In the genomic region with DNA sequence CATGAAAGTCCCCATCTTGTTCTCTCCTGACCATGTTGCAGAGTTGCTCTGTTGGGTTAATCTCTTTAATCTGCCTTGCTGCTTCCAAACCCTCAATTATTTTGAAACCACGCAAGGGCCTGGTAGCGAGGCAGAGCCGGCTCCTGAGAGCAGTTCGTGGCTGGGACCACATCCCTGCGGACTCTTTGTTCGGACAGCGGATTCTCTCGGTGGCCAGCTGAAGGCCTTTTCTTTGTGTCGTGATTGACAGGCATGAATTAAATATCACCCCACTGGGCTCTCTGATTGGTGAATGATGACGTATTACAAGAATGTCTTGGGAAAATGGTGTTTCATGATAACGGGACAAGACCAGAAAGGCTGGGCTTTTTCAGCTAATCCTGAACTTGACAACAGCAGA, we compare ENCODE assay signal across 25 cellular contexts.
DNase-seq lines count a peak whose midpoint lies in the region; ATAC-seq, FAIRE-seq and TF ChIP-seq lines count a peak whose summit lies in the region.
"Had no signal": no experiment of that assay in that cellular context is flagged by ENCODE, and none has a peak within 500 bp of the region (broad histone marks: within the 10 kb centered on the region; RNA-seq: fewer than 3 reads in every experiment).

No MANE protein-coding gene starts in this region.

- POLR2A ChIA-PET in K562 (lab: Yijun Ruan, JAX): no interaction called here

- peak; percentile 14 for DNase-seq in NCI-H82 (lab: John Stamatoyannopoulos, UW)
- no peak for DNase-seq in NCI-H82 treated with DMSO at 0.1 percent for 48 hours (lab: John Stamatoyannopoulos, UW; ENCODE audit: unreplicated experiment)
- DNase-seq in K562 (ENCODE audit: extremely low read depth in 1 of 4, low spot score in 3 of 4): peak in 2 of 4 experiments; percentile 11 to 42
- peak; percentile 92 for DNase-seq in retina
- no peak for DNase-seq in NCI-H1694 treated with DMSO at 0.1 percent for 48 hours (lab: John Stamatoyannopoulos, UW)
- no peak for DNase-seq in stimulated activated CD8-positive, alpha-beta memory T cell treated with anti-CD3 and anti-CD28 coated beads, Interleukin-4, amount 100 ng/mL, for 48 hours
- no peak for DNase-seq in AG08395 (ENCODE audit: low spot score)
- DNase-seq: activated CD4-positive, alpha-beta memory T cell treated with anti-CD3 and anti-CD28 coated beads for 36 hours; activated T-cell treated with anti-CD3 and anti-CD28 coated beads, Interleukin-2, amount 50 U/mL, for 48 hours; DMS153; esophagus squamous epithelium; heart right ventricle; mucosa of descending colon; NCI-H1048; NCI-H2171 treated with DMSO at 0.1 percent for 48 hours; RPMI8226; stimulated activated CD4-positive, alpha-beta T cell treated with anti-CD3 and anti-CD28 coated beads, Interleukin-15, amount 100 ng/mL, for 24 hours; stimulated activated naive CD4-positive, alpha-beta T cell; upper lobe of right lung had no signal

- peak overlapping the region; percentile 71; the same call in 1 of the 2 replicates for H2AFZ ChIP-seq in K562 (ENCODE audit: low read depth, low read length)
- H2AFZ ChIP-seq: parathyroid adenoma had no signal

- no peaks in the 10 kb centered on the region for H3K36me3 ChIP-seq in K562 (ENCODE audit: control insufficient read depth, insufficient read depth, low read length)
- H3K36me3 ChIP-seq: esophagus squamous epithelium, heart right ventricle, upper lobe of right lung had no signal

- H3K9me3 ChIP-seq in K562 (replicated peaks; ENCODE audit: control insufficient read depth, insufficient read depth, low read depth, low read length): no peaks in the 10 kb centered on the region
- H3K9me3 ChIP-seq: esophagus squamous epithelium, heart right ventricle, mucosa of descending colon, upper lobe of right lung had no signal

- H3K27ac ChIP-seq in K562 (ENCODE audit: extremely low read depth, low read depth, low read length) (no peak overlapping the region), layer of hippocampus (ENCODE audit: low read depth, low read length) (peak overlapping the region; percentile 91)
- H3K27ac ChIP-seq: 22Rv1, esophagus squamous epithelium, KMS-11, parathyroid adenoma, upper lobe of right lung had no signal

- 0 out of 2 replicates have a peak overlapping the region, but pooled peaks have one; percentile 32 for H3K4me2 ChIP-seq in K562 (ENCODE audit: insufficient read depth, low read length)
- H3K4me2 ChIP-seq: KMS-11 had no signal

- no peak overlapping the region for H3K4me3 ChIP-seq in K562
- H3K4me3 ChIP-seq: esophagus squamous epithelium, heart right ventricle, mucosa of descending colon, upper lobe of right lung had no signal

- FAIRE-seq in K562 (lab: Jason Lieb, UNC): no peak
- FAIRE-seq: H54 had no signal

- CTCF ChIA-PET in K562 (lab: Yijun Ruan, JAX; ENCODE audit: low intra/inter-chr PET ratio): no interaction called here

- no peaks in the 10 kb centered on the region for H3K9me1 ChIP-seq in K562 (ENCODE audit: control insufficient read depth, insufficient read depth, low read length)

- TF ChIP-seq EP300 in K562 (IDR thresholded peaks at IDR 0.05; ENCODE audit: low read length): no peak

- H3K27me3 ChIP-seq in K562 (ENCODE audit: control insufficient read depth in 2 of 2, insufficient read depth in 2 of 2, low read length in 2 of 2): no peaks in the 10 kb centered on the region
- no peaks in the 10 kb centered on the region for H3K27me3 ChIP-seq in layer of hippocampus (ENCODE audit: control insufficient read depth, insufficient read depth, low read length)
- H3K27me3 ChIP-seq: esophagus squamous epithelium, heart right ventricle, upper lobe of right lung had no signal

- no peak overlapping the region for H3K9ac ChIP-seq in K562 (ENCODE audit: insufficient read depth in 1 of 2, low read depth in 2 of 2, low read length in 2 of 2)
- H3K9ac ChIP-seq: KMS-11, parathyroid adenoma had no signal

- in situ Hi-C loops in K562 (cut with MboI): no loop called here

- ATAC-seq in K562: no peak
- ATAC-seq: activated naive CD4-positive, alpha-beta T cell treated with anti-CD3 and anti-CD28 coated beads, Interleukin-2, amount 50 U/mL, for 72 hours; mucosa of descending colon; upper lobe of right lung had no signal

- 57% methylated on average over 11 of the region's 11 CpGs for WGBS in K562 (ENCODE audit: insufficient coverage, low coverage, missing lambda C conversion rate)

- H4K20me1 ChIP-seq in K562 (replicated peaks; ENCODE audit: control insufficient read depth, insufficient read depth, low read length): no peaks in the 10 kb centered on the region

- TF ChIP-seq CTCF in K562 (IDR thresholded peaks at IDR 0.05 in 2 of 3, conservative IDR thresholded peaks at IDR 0.05 in 1 of 3; ENCODE audit: insufficient read depth in 2 of 3, low read depth in 1 of 3, low read length in 3 of 3): no peak

- H3K4me1 ChIP-seq in K562 (replicated peaks in 1 of 2; ENCODE audit: control insufficient read depth in 2 of 2, insufficient read depth in 2 of 2, low read length in 2 of 2): peaks cover 0 to 7% of the 10 kb centered on the region in 2 experiments; a peak in 2 of 5 replicates
- H3K4me1 ChIP-seq: esophagus squamous epithelium, heart right ventricle, parathyroid adenoma, upper lobe of right lung had no signal

- TF ChIP-seq POLR2A in K562 (conservative IDR thresholded peaks at IDR 0.05): no peak

- BruUV-seq in K562 (replicated peaks; lab: Mats Ljungman, UMichigan): no TSS peak

- intact Hi-C loops in K562 (cut with micrococcal nuclease): loop anchor here (10.0 kb wide), 1 partner anchor 146 kb away; no protein-coding TSS in a partner anchor

- H3K79me2 ChIP-seq in K562 (ENCODE audit: control insufficient read depth, insufficient read depth, low read length): no peaks in the 10 kb centered on the region
- H3K79me2 ChIP-seq: parathyroid adenoma had no signal

- TF ChIP-seq RAD21 in K562 (CRISPR knock-in tag; conservative IDR thresholded peaks at IDR 0.05 in 1 of 2, IDR thresholded peaks at IDR 0.05 in 1 of 2): no peak

TF ChIP-seq in K562, 482 proteins besides CTCF, POLR2A, EP300 and RAD21:
- no peak for TF ChIP-seq ZNF133 (CRISPR knock-in tag; IDR thresholded peaks at IDR 0.05)
- TF ChIP-seq, protein P1, sequence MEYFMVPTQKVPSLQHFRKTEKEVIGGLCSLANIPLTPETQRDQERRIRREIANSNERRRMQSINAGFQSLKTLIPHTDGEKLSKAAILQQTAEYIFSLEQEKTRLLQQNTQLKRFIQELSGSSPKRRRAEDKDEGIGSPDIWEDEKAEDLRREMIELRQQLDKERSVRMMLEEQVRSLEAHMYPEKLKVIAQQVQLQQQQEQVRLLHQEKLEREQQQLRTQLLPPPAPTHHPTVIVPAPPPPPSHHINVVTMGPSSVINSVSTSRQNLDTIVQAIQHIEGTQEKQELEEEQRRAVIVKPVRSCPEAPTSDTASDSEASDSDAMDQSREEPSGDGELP (CRISPR knock-in tag; IDR thresholded peaks at IDR 0.05; ENCODE audit: borderline replicate concordance): 0 out of 2 replicates have a peak, but pooled peaks have one; percentile 23
- peak; percentile 11 for TF ChIP-seq NFYB (IDR thresholded peaks at IDR 0.05; ENCODE audit: extremely low read depth, insufficient read length)
- TF ChIP-seq, protein P2, sequence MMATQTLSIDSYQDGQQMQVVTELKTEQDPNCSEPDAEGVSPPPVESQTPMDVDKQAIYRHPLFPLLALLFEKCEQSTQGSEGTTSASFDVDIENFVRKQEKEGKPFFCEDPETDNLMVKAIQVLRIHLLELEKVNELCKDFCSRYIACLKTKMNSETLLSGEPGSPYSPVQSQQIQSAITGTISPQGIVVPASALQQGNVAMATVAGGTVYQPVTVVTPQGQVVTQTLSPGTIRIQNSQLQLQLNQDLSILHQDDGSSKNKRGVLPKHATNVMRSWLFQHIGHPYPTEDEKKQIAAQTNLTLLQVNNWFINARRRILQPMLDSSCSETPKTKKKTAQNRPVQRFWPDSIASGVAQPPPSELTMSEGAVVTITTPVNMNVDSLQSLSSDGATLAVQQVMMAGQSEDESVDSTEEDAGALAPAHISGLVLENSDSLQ (IDR thresholded peaks at IDR 0.05): peak; percentile 92
- TF ChIP-seq ZNF507 (tag; conservative IDR thresholded peaks at IDR 0.05): no peak
- TF ChIP-seq MEIS2 (IDR thresholded peaks at IDR 0.05; ENCODE audit: partially characterized antibody): peak; percentile 35
- TF ChIP-seq NFIC (IDR thresholded peaks at IDR 0.05): no peak
- TF ChIP-seq ATF7 (IDR thresholded peaks at IDR 0.05): peak; percentile 83
- TF ChIP-seq, protein P3, sequence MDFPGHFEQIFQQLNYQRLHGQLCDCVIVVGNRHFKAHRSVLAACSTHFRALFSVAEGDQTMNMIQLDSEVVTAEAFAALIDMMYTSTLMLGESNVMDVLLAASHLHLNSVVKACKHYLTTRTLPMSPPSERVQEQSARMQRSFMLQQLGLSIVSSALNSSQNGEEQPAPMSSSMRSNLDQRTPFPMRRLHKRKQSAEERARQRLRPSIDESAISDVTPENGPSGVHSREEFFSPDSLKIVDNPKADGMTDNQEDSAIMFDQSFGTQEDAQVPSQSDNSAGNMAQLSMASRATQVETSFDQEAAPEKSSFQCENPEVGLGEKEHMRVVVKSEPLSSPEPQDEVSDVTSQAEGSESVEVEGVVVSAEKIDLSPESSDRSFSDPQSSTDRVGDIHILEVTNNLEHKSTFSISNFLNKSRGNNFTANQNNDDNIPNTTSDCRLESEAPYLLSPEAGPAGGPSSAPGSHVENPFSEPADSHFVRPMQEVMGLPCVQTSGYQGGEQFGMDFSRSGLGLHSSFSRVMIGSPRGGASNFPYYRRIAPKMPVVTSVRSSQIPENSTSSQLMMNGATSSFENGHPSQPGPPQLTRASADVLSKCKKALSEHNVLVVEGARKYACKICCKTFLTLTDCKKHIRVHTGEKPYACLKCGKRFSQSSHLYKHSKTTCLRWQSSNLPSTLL (IDR thresholded peaks at IDR 0.05): no peak
- TF ChIP-seq, protein P4, sequence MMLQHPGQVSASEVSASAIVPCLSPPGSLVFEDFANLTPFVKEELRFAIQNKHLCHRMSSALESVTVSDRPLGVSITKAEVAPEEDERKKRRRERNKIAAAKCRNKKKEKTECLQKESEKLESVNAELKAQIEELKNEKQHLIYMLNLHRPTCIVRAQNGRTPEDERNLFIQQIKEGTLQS (IDR thresholded peaks at IDR 0.05): peak; percentile 38; the same call in 1 of the 2 replicates
- TF ChIP-seq, protein P4 (CRISPR knock-in tag; conservative IDR thresholded peaks at IDR 0.05): no peak

Comparison
In these comparisons a context has a peak if more than half of its experiments do, and no peak if none do; other contexts are left out.
1. DNase-seq: peak in NCI-H82 (single experiment) and retina (single experiment); none in NCI-H82 treated with DMSO at 0.1 percent for 48 hours (single experiment), NCI-H1694 treated with DMSO at 0.1 percent for 48 hours (single experiment), stimulated activated CD8-positive, alpha-beta memory T cell treated with anti-CD3 and anti-CD28 coated beads, Interleukin-4, amount 100 ng/mL, for 48 hours (single experiment) and AG08395 (single experiment).